21 cellular contexts compared by ENCODE assay signal in the genomic region with DNA sequence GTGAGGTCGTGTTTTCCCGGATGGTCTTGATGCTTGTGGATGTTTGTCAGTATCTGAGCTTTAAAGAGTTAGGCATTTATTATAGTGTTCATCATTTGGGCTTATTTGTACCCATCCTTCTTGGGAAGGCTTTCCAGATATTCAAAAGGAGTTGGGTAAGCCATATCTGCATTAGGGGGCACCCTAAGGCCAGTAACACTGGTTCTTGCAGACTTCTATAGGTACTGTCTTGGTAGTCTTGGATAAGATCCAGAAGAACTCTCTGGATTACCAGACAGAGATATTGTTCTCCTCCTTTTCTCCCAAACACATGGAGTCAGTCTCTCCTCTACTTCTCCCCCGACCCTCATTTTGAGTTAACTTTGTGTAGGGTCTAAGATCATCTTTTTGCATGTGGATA.
"Had no signal": no experiment of that assay in that cellular context is flagged by ENCODE, and none has a peak within 500 bp of the region (broad histone marks: within the 10 kb centered on the region; RNA-seq: fewer than 3 reads in every experiment).

No MANE protein-coding gene starts in this region.

- H3K4me1 ChIP-seq: body of pancreas, colonic mucosa, parathyroid adenoma, upper lobe of left lung had no signal

- H3K79me2 ChIP-seq: parathyroid adenoma had no signal

- ATAC-seq: activated CD4-positive, CD25-positive, alpha-beta regulatory T cell treated with anti-CD3 and anti-CD28 coated beads, Interleukin-2, amount 50 U/mL, for 24 hours; body of pancreas; right cardiac atrium; T-cell had no signal

- H3K4me3 ChIP-seq: body of pancreas, colonic mucosa, upper lobe of left lung had no signal

- H2AFZ ChIP-seq: parathyroid adenoma had no signal

- H3K36me3 ChIP-seq: colonic mucosa, upper lobe of left lung had no signal

- H3K4me1 Mint-ChIP-seq: activated CD4-positive, alpha-beta memory T cell treated with anti-CD3 and anti-CD28 coated beads, Interleukin-2, amount 10 ng/mL, durations not matched to agents 7 days and 5 days; activated CD4-positive, alpha-beta T cell treated with anti-CD3 and anti-CD28 coated beads, Interleukin-2, amount 10 ng/mL, durations not matched to agents 24 days and 14 days; activated naive CD4-positive, alpha-beta T cell treated with anti-CD3 and anti-CD28 coated beads, Interleukin-2, amount 10 ng/mL, durations not matched to agents 7 days and 5 days; endodermal cell; memory B cell; nephron progenitor cell; T-cell had no signal

- H3K27ac ChIP-seq: body of pancreas, colonic mucosa, parathyroid adenoma, upper lobe of left lung, VCaP had no signal

- DNase-seq: activated CD4-positive, alpha-beta memory T cell treated with anti-CD3 and anti-CD28 coated beads, Interleukin-2, amount 10 ng/mL, durations not matched to agents 7 days and 5 days; activated CD4-positive, alpha-beta T cell treated with anti-CD3 and anti-CD28 coated beads, Interleukin-2, amount 10 ng/mL, durations not matched to agents 24 days and 14 days; activated effector memory CD4-positive, alpha-beta T cell treated with anti-CD3 and anti-CD28 coated beads, Interleukin-2, amount 50 U/mL, for 16 hours; activated naive CD4-positive, alpha-beta T cell treated with anti-CD3 and anti-CD28 coated beads, Interleukin-2, amount 10 ng/mL, durations not matched to agents 7 days and 5 days; body of pancreas; caudate nucleus; colonic mucosa; endodermal cell; glutamatergic neuron; hippocampal formation; nephron progenitor cell; right cardiac atrium; stimulated activated CD4-positive, alpha-beta T cell treated with anti-CD3 and anti-CD28 coated beads, Interleukin-4, amount 100 ng/mL, for 24 hours; stimulated activated naive CD4-positive, alpha-beta T cell treated with Interleukin-2 at 50 U/mL for 16 hours; T-cell; upper lobe of left lung had no signal

- H3K4me3 Mint-ChIP-seq: activated CD4-positive, alpha-beta memory T cell treated with anti-CD3 and anti-CD28 coated beads, Interleukin-2, amount 10 ng/mL, durations not matched to agents 7 days and 5 days; activated CD4-positive, alpha-beta T cell treated with anti-CD3 and anti-CD28 coated beads, Interleukin-2, amount 10 ng/mL, durations not matched to agents 24 days and 14 days; activated naive CD4-positive, alpha-beta T cell treated with anti-CD3 and anti-CD28 coated beads, Interleukin-2, amount 10 ng/mL, durations not matched to agents 7 days and 5 days; endodermal cell; memory B cell; nephron progenitor cell; T-cell; T-helper 2 cell treated with Interferon-gamma antibody and Interleukin-4, amounts not matched to agents 5 μg/mL and 100 μg/mL, for 36 hours had no signal

- H3K36me3 Mint-ChIP-seq: activated naive CD4-positive, alpha-beta T cell treated with anti-CD3 and anti-CD28 coated beads, Interleukin-2, amount 10 ng/mL, durations not matched to agents 7 days and 5 days; T-cell had no signal

- H3K27ac Mint-ChIP-seq: activated CD4-positive, alpha-beta memory T cell treated with anti-CD3 and anti-CD28 coated beads, Interleukin-2, amount 10 ng/mL, durations not matched to agents 7 days and 5 days; activated CD4-positive, alpha-beta T cell treated with anti-CD3 and anti-CD28 coated beads, Interleukin-2, amount 10 ng/mL, durations not matched to agents 24 days and 14 days; activated naive CD4-positive, alpha-beta T cell treated with anti-CD3 and anti-CD28 coated beads, Interleukin-2, amount 10 ng/mL, durations not matched to agents 7 days and 5 days; endodermal cell; memory B cell; nephron progenitor cell; T-cell; T-helper 2 cell treated with Interferon-gamma antibody and Interleukin-4, amounts not matched to agents 5 μg/mL and 100 μg/mL, for 36 hours had no signal

- H3K27me3 ChIP-seq: body of pancreas, colonic mucosa, upper lobe of left lung had no signal

- H3K9me3 ChIP-seq: colonic mucosa had no signal

- H3K9ac ChIP-seq: parathyroid adenoma had no signal
